In the genomic region with DNA sequence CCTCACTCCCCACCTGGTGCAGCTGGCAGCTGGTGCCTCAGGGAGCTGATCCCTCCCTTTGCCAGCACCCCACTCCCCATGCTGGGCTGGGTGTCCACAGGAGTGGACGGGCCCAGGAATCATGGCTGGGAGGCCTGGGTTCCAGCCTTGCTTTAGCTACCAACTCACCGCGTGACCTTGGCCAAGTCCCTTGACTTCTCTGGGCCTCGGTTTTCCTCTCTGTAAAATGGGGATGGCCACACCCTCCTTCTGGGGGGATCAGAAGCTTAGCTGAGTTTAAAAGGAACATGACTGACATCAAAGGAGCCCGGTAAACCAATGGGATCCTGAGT, we compare ENCODE assay signal across 2 cellular contexts.
A peak's percentile ranks its signal among the peaks of the same experiment; 100 is the strongest.
TF ChIP-seq lines count a peak whose summit lies in the region.

No MANE protein-coding gene starts in this region.

TF ChIP-seq in HepG2, 621 proteins besides CTCF, POLR2A, EP300 and RAD21:
- TF ChIP-seq ZNF773 (CRISPR knock-in tag; IDR thresholded peaks at IDR 0.05; ENCODE audit: borderline replicate concordance) (no peak), ZNF629 (CRISPR knock-in tag; conservative IDR thresholded peaks at IDR 0.05) (peak; percentile 84)

TF ChIP-seq in H1, 55 proteins besides CTCF, POLR2A, EP300 and RAD21:
- TF ChIP-seq PHF8 (conservative IDR thresholded peaks at IDR 0.05; ENCODE audit: low read depth, low read length) = no peak
- TF ChIP-seq KDM1A (IDR thresholded peaks at IDR 0.05; ENCODE audit: borderline replicate concordance, low read length) = peak; percentile 69; the same call in 1 of the 2 replicates
